Comparison of ENCODE assay signal across 1 cellular context in the genomic region with DNA sequence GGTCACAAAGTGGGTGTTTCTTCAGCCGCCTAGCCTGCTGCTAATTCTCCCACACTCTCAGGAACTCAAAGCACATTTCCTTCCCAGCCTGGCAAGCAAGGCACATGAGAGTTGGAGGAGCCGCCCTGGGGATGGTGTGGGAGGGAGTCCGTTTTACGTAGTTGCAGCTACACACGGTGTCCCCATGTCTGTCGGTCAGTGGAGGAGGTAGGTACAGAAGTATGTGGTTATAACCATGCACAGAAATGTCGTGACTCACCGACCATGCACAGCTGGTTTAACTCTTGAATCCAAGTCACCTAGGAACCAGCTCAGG.
TF ChIP-seq lines count a peak whose summit lies in the region.

No MANE protein-coding gene starts in this region.

TF ChIP-seq in SK-N-SH, 30 proteins besides CTCF, POLR2A, EP300 and RAD21:
- TF ChIP-seq RCOR1 (IDR thresholded peaks at IDR 0.05; ENCODE audit: low read length) (no peak), EZH2phosphoT487 (IDR thresholded peaks at IDR 0.05; ENCODE audit: borderline replicate concordance, low read depth) (no peak), NFIC (IDR thresholded peaks at IDR 0.05; ENCODE audit: borderline replicate concordance) (no peak), TAF1 (IDR thresholded peaks at IDR 0.05; ENCODE audit: borderline replicate concordance, low read depth, low read length) (no peak), NRF1 (IDR thresholded peaks at IDR 0.05; ENCODE audit: low read depth, low read length) (no peak), FOXM1 (IDR thresholded peaks at IDR 0.05; ENCODE audit: low read depth) (no peak), MEF2A (IDR thresholded peaks at IDR 0.05; ENCODE audit: borderline replicate concordance, low read depth) (no peak), FOSL2 (IDR thresholded peaks at IDR 0.05; ENCODE audit: borderline replicate concordance, low read depth) (no peak), SIN3A (IDR thresholded peaks at IDR 0.05; ENCODE audit: borderline replicate concordance, low read depth, low read length) (no peak), SMC3 (IDR thresholded peaks at IDR 0.05; ENCODE audit: low read depth, low read length) (no peak), RXRA (IDR thresholded peaks at IDR 0.05; ENCODE audit: borderline replicate concordance, low read depth) (no peak), MXI1 (IDR thresholded peaks at IDR 0.05; ENCODE audit: low read depth, low read length) (no peak), GABPA (IDR thresholded peaks at IDR 0.05; ENCODE audit: low read depth) (no peak), TEAD4 (IDR thresholded peaks at IDR 0.05; ENCODE audit: borderline replicate concordance, insufficient read depth) (no peak), FOXJ3 (CRISPR knock-in tag; IDR thresholded peaks at IDR 0.05) (no peak)
- TF ChIP-seq, protein P1, sequence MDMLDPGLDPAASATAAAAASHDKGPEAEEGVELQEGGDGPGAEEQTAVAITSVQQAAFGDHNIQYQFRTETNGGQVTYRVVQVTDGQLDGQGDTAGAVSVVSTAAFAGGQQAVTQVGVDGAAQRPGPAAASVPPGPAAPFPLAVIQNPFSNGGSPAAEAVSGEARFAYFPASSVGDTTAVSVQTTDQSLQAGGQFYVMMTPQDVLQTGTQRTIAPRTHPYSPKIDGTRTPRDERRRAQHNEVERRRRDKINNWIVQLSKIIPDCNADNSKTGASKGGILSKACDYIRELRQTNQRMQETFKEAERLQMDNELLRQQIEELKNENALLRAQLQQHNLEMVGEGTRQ (IDR thresholded peaks at IDR 0.05; ENCODE audit: borderline replicate concordance, low read depth, low read length), result no peak
- TF ChIP-seq, protein P2, sequence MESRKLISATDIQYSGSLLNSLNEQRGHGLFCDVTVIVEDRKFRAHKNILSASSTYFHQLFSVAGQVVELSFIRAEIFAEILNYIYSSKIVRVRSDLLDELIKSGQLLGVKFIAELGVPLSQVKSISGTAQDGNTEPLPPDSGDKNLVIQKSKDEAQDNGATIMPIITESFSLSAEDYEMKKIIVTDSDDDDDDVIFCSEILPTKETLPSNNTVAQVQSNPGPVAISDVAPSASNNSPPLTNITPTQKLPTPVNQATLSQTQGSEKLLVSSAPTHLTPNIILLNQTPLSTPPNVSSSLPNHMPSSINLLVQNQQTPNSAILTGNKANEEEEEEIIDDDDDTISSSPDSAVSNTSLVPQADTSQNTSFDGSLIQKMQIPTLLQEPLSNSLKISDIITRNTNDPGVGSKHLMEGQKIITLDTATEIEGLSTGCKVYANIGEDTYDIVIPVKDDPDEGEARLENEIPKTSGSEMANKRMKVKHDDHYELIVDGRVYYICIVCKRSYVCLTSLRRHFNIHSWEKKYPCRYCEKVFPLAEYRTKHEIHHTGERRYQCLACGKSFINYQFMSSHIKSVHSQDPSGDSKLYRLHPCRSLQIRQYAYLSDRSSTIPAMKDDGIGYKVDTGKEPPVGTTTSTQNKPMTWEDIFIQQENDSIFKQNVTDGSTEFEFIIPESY (IDR thresholded peaks at IDR 0.05; ENCODE audit: borderline replicate concordance, low read depth), result no peak
- TF ChIP-seq, protein P3, sequence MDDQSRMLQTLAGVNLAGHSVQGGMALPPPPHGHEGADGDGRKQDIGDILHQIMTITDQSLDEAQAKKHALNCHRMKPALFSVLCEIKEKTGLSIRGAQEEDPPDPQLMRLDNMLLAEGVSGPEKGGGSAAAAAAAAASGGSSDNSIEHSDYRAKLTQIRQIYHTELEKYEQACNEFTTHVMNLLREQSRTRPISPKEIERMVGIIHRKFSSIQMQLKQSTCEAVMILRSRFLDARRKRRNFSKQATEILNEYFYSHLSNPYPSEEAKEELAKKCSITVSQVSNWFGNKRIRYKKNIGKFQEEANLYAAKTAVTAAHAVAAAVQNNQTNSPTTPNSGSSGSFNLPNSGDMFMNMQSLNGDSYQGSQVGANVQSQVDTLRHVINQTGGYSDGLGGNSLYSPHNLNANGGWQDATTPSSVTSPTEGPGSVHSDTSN (IDR thresholded peaks at IDR 0.05), result no peak
- TF ChIP-seq, protein P4, sequence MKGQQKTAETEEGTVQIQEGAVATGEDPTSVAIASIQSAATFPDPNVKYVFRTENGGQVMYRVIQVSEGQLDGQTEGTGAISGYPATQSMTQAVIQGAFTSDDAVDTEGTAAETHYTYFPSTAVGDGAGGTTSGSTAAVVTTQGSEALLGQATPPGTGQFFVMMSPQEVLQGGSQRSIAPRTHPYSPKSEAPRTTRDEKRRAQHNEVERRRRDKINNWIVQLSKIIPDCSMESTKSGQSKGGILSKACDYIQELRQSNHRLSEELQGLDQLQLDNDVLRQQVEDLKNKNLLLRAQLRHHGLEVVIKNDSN (IDR thresholded peaks at IDR 0.05; ENCODE audit: borderline replicate concordance, low read depth), result no peak
- TF ChIP-seq, protein P5, sequence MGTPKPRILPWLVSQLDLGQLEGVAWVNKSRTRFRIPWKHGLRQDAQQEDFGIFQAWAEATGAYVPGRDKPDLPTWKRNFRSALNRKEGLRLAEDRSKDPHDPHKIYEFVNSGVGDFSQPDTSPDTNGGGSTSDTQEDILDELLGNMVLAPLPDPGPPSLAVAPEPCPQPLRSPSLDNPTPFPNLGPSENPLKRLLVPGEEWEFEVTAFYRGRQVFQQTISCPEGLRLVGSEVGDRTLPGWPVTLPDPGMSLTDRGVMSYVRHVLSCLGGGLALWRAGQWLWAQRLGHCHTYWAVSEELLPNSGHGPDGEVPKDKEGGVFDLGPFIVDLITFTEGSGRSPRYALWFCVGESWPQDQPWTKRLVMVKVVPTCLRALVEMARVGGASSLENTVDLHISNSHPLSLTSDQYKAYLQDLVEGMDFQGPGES (IDR thresholded peaks at IDR 0.05; ENCODE audit: low read depth, low read length), result no peak
